ENCODE assay signal across 5 cellular contexts in genomic region chr1:13680613-13681012, GRCh38. TPM values are rescaled to one million over a fixed set of nuclear protein-coding genes. Genes with fewer than 3 reads are reported as not detected.
A peak's percentile ranks its signal among the peaks of the same experiment; 100 is the strongest.
DNase-seq lines count a peak whose midpoint lies in the region; ATAC-seq, FAIRE-seq and TF ChIP-seq lines count a peak whose summit lies in the region.
"Not testable (repeated sequence)": the region's sequence is repeated elsewhere in the genome, so short reads cannot be mapped to it uniquely, and the experiment has no call there.

No MANE protein-coding gene starts in this region.

- not testable (repeated sequence) for H2AFZ ChIP-seq in DND-41 (ENCODE audit: low read depth, low read length); K562 (ENCODE audit: low read depth, low read length)

- in situ Hi-C loops in K562 (cut with MboI) = not testable (repeated sequence)

- H3K36me3 ChIP-seq in DND-41 (ENCODE audit: insufficient read depth, low read length); K562 (ENCODE audit: control insufficient read depth, insufficient read depth, low read length): not testable (repeated sequence)

- H3K4me1 ChIP-seq in DND-41 (ENCODE audit: insufficient read depth, low read length); K562 (replicated peaks in 1 of 2; ENCODE audit: control insufficient read depth in 2 of 2, insufficient read depth in 2 of 2, low read length in 2 of 2): not testable (repeated sequence)

- peak; percentile 11 for DNase-seq in DND-41
- peak; percentile 4 for DNase-seq in NCI-H1105 (lab: John Stamatoyannopoulos, UW)
- DNase-seq in NCI-H2171 treated with DMSO at 0.1 percent for 48 hours (lab: John Stamatoyannopoulos, UW) = peak; percentile 21
- peak; percentile 84 for DNase-seq in RPMI8226
- DNase-seq in K562 (ENCODE audit: extremely low read depth in 1 of 4, low spot score in 3 of 4) = not testable (repeated sequence)

- TF ChIP-seq POLR2A in K562 (conservative IDR thresholded peaks at IDR 0.05) = not testable (repeated sequence)

- FAIRE-seq in K562 (lab: Jason Lieb, UNC) = not testable (repeated sequence)

- H3K27ac ChIP-seq in DND-41 (ENCODE audit: low read length); K562 (ENCODE audit: extremely low read depth, low read depth, low read length): not testable (repeated sequence)

- H4K20me1 ChIP-seq in DND-41 (ENCODE audit: insufficient read depth, low read length); K562 (replicated peaks; ENCODE audit: control insufficient read depth, insufficient read depth, low read length): not testable (repeated sequence)

- not testable (repeated sequence) for H3K9me1 ChIP-seq in K562 (ENCODE audit: control insufficient read depth, insufficient read depth, low read length)

- not testable (repeated sequence) for TF ChIP-seq EP300 in K562 (IDR thresholded peaks at IDR 0.05; ENCODE audit: low read length)

- CTCF ChIA-PET in K562 (lab: Yijun Ruan, JAX; ENCODE audit: low intra/inter-chr PET ratio) = interaction anchor here (0.6 kb wide), 1 partner anchor 245 kb away, joined by 4 read pairs; no protein-coding TSS in a partner anchor

- not testable (repeated sequence) for TF ChIP-seq RAD21 in K562 (CRISPR knock-in tag; conservative IDR thresholded peaks at IDR 0.05 in 1 of 2, IDR thresholded peaks at IDR 0.05 in 1 of 2)

- intact Hi-C loops in K562 (cut with micrococcal nuclease) = not testable (repeated sequence)

- not testable (repeated sequence) for H3K27me3 ChIP-seq in DND-41 (ENCODE audit: insufficient read depth, low read length, poor library complexity); K562 (ENCODE audit: control insufficient read depth in 2 of 2, insufficient read depth in 2 of 2, low read length in 2 of 2)

- H3K9me3 ChIP-seq in DND-41 (ENCODE audit: insufficient read depth, low read length, severe bottlenecking); K562 (replicated peaks; ENCODE audit: control insufficient read depth, insufficient read depth, low read depth, low read length): not testable (repeated sequence)

- H3K4me3 ChIP-seq in DND-41 (ENCODE audit: low read depth in 1 of 2, low read length in 2 of 2); K562: not testable (repeated sequence)

- not testable (repeated sequence) for TF ChIP-seq CTCF in DND-41 (IDR thresholded peaks at IDR 0.05; ENCODE audit: borderline replicate concordance, extremely low read depth, low read length, poor library complexity, severe bottlenecking); K562 (IDR thresholded peaks at IDR 0.05 in 2 of 3, conservative IDR thresholded peaks at IDR 0.05 in 1 of 3; ENCODE audit: insufficient read depth in 2 of 3, low read depth in 1 of 3, low read length in 3 of 3)

- not testable (repeated sequence) for H3K9ac ChIP-seq in DND-41 (ENCODE audit: low read depth, low read length); K562 (ENCODE audit: insufficient read depth in 1 of 2, low read depth in 2 of 2, low read length in 2 of 2)

- not testable (repeated sequence) for BruUV-seq in K562 (replicated peaks; lab: Mats Ljungman, UMichigan)

- POLR2A ChIA-PET in K562 (lab: Yijun Ruan, JAX) = not testable (repeated sequence)

- not testable (repeated sequence) for H3K4me2 ChIP-seq in DND-41 (ENCODE audit: insufficient read depth, low read length); K562 (ENCODE audit: insufficient read depth, low read length)

- WGBS in K562 (ENCODE audit: insufficient coverage, low coverage, missing lambda C conversion rate) = 0% methylated on average over 4 of the region's 10 CpGs

- not testable (repeated sequence) for H3K79me2 ChIP-seq in DND-41 (ENCODE audit: insufficient read depth, low read length); K562 (ENCODE audit: control insufficient read depth, insufficient read depth, low read length)

- ATAC-seq in DND-41 (ENCODE audit: insufficient read depth, low read depth); K562: not testable (repeated sequence)

TF ChIP-seq in K562, 482 proteins besides CTCF, POLR2A, EP300 and RAD21:
- TF ChIP-seq NFIC (IDR thresholded peaks at IDR 0.05) = peak; percentile 74

RNA-seq across cellular contexts. Expression of gene PRDM2, which starts 19.4 kb away (rescaled TPM):
- total RNA-seq in K562 (2011; cell fraction: chromatin; rRNA removed; ENCODE audit: low replicate concordance) = 28.7 and 88.2 TPM in 2 replicates
- 18.0 and 24.6 TPM in 2 replicates for total RNA-seq in K562 (2011; cell fraction: nucleolus; rRNA removed)
- total RNA-seq in K562 (2011; cell fraction: nucleoplasm; rRNA removed) = 44.3 and 55.4 TPM in 2 replicates
- total RNA-seq in K562 (2014; rRNA removed) (6.6 and 8.3 TPM in 2 replicates), K562 (2014; rRNA removed; fragmentation: Illumina TruSeq; extraction: Trizol) (12.5 and 14.5 TPM in 2 replicates), K562 (2015; rRNA removed; fragmentation: Illumina TruSeq; extraction: Trizol) (11.3 and 11.5 TPM in 2 replicates), K562 (2021) (26.0 and 27.6 TPM in 2 replicates)
- polyA plus RNA-seq in K562 (2011; rRNA removed) (13.1 and 18.3 TPM in 2 replicates), K562 (2014; fragmentation: Illumina TruSeq; extraction: Trizol) (19.7 and 21.2 TPM in 2 replicates), K562 (2014; fragmentation: Nextera tagmentation; extraction: Ambion mirVana) (1 to 10 TPM; 5.4 to 7.1 TPM), K562 (2014; rRNA removed) (15.9 and 18.7 TPM in 2 replicates)
- polyA plus RNA-seq in K562 (2011; cell fraction: cytosol; rRNA removed) = 5.8 and 13.4 TPM in 2 replicates
- 16.2 and 30.9 TPM in 2 replicates for polyA plus RNA-seq in K562 (2011; cell fraction: nucleus; rRNA removed)
- 12.4 and 14.2 TPM in 2 replicates for polyA plus RNA-seq in K562 (2012)
- polyA minus RNA-seq in K562 (2011; rRNA and poly(A)+ RNA removed) = 19.7 and 30.3 TPM in 2 replicates
- 13.2 and 23.0 TPM in 2 replicates for polyA minus RNA-seq in K562 (2011; cell fraction: cytosol; rRNA and poly(A)+ RNA removed)
- 10.4 and 17.5 TPM in 2 replicates for polyA minus RNA-seq in K562 (2011; cell fraction: nucleus; rRNA and poly(A)+ RNA removed)
